Comparison of ENCODE assay signal across 8 cellular contexts in genomic region chr17:7249830-7250229, GRCh38. TPM values are rescaled to one million over a fixed set of nuclear protein-coding genes. Genes with fewer than 3 reads are reported as not detected.
DNase-seq lines count a peak whose midpoint lies in the region; ATAC-seq and TF ChIP-seq lines count a peak whose summit lies in the region.

No MANE protein-coding gene starts in this region.

- H3K4me3 Mint-ChIP-seq in stimulated activated naive CD8-positive, alpha-beta T cell treated with anti-CD3 and anti-CD28 coated beads, Interleukin-15, Interleukin-2, amounts not matched to agents 100 ng/mL and 50 ng/mL, for 24 hours: peak overlapping the region; percentile 94
- peak overlapping the region; percentile 91 for H3K4me3 Mint-ChIP-seq in activated naive CD8-positive, alpha-beta T cell treated with anti-CD3 and anti-CD28 coated beads, Interleukin-2, amount 10 ng/mL, durations not matched to agents 7 days and 5 days

- TF ChIP-seq CTCF in lower lobe of right lung (IDR thresholded peaks at IDR 0.05) (no peak), vagina (IDR thresholded peaks at IDR 0.05) (no peak)

- no peak for ATAC-seq in stimulated activated naive CD8-positive, alpha-beta T cell treated with anti-CD3 and anti-CD28 coated beads, Interleukin-15, Interleukin-2, amounts not matched to agents 100 U/mL and 50 U/mL, for 24 hours
- ATAC-seq in activated naive CD8-positive, alpha-beta T cell treated with anti-CD3 and anti-CD28 coated beads, Interleukin-2, amount 10 ng/mL, durations not matched to agents 7 days and 5 days (ENCODE audit: low read depth): no peak
- ATAC-seq in lower lobe of right lung: no peak

- H3K27me3 ChIP-seq in lower lobe of right lung (ENCODE audit: low read depth): no peaks in the 10 kb centered on the region
- H3K27me3 ChIP-seq in vagina: no peaks in the 10 kb centered on the region

- H3K4me1 ChIP-seq in lower lobe of right lung (peaks cover 36% of the 10 kb centered on the region), vagina (peaks cover 50% of the 10 kb centered on the region)

- peaks cover 55% of the 10 kb centered on the region for H3K4me1 Mint-ChIP-seq in stimulated activated naive CD8-positive, alpha-beta T cell treated with anti-CD3 and anti-CD28 coated beads, Interleukin-15, Interleukin-2, amounts not matched to agents 100 ng/mL and 50 ng/mL, for 24 hours (ENCODE audit: low read depth)
- peaks cover 44% of the 10 kb centered on the region for H3K4me1 Mint-ChIP-seq in activated naive CD8-positive, alpha-beta T cell treated with anti-CD3 and anti-CD28 coated beads, Interleukin-2, amount 10 ng/mL, durations not matched to agents 7 days and 5 days

- H3K9me3 ChIP-seq in lower lobe of right lung (no peaks in the 10 kb centered on the region), vagina (no peaks in the 10 kb centered on the region)

- peak overlapping the region; percentile 89 for H3K4me3 ChIP-seq in lower lobe of right lung
- peak overlapping the region; percentile 92 to 99 for H3K4me3 ChIP-seq in vagina

- H3K36me3 Mint-ChIP-seq in stimulated activated naive CD8-positive, alpha-beta T cell treated with anti-CD3 and anti-CD28 coated beads, Interleukin-15, Interleukin-2, amounts not matched to agents 100 ng/mL and 50 ng/mL, for 24 hours (ENCODE audit: low read depth): peaks cover 37% of the 10 kb centered on the region
- peaks cover 22% of the 10 kb centered on the region for H3K36me3 Mint-ChIP-seq in activated naive CD8-positive, alpha-beta T cell treated with anti-CD3 and anti-CD28 coated beads, Interleukin-2, amount 10 ng/mL, durations not matched to agents 7 days and 5 days

- POLR2A ChIA-PET in activated naive CD8-positive, alpha-beta T cell treated with anti-CD3 and anti-CD28 coated beads, Interleukin-2, amount 10 ng/mL, durations not matched to agents 7 days and 5 days (lab: Charles Lee): interaction anchor here (2.5 to 4.0 kb wide), 3 partner anchors 7 to 30 kb away, joined by 18 to 56 read pairs (median 20); partner anchors contain the start of genes ACADVL, DLG4, DVL2 and GABARAP

- H3K27ac Mint-ChIP-seq in stimulated activated naive CD8-positive, alpha-beta T cell treated with anti-CD3 and anti-CD28 coated beads, Interleukin-15, Interleukin-2, amounts not matched to agents 100 ng/mL and 50 ng/mL, for 24 hours: peak overlapping the region; percentile 93
- peak overlapping the region; percentile 88 for H3K27ac Mint-ChIP-seq in activated naive CD8-positive, alpha-beta T cell treated with anti-CD3 and anti-CD28 coated beads, Interleukin-2, amount 10 ng/mL, durations not matched to agents 7 days and 5 days

- peaks cover 35% of the 10 kb centered on the region for H3K36me3 ChIP-seq in lower lobe of right lung
- H3K36me3 ChIP-seq in vagina: peaks cover 0 to 21% of the 10 kb centered on the region in 2 donors

- no peaks in the 10 kb centered on the region for H3K27me3 Mint-ChIP-seq in stimulated activated naive CD8-positive, alpha-beta T cell treated with anti-CD3 and anti-CD28 coated beads, Interleukin-15, Interleukin-2, amounts not matched to agents 100 ng/mL and 50 ng/mL, for 24 hours
- no peaks in the 10 kb centered on the region for H3K27me3 Mint-ChIP-seq in activated naive CD8-positive, alpha-beta T cell treated with anti-CD3 and anti-CD28 coated beads, Interleukin-2, amount 10 ng/mL, durations not matched to agents 7 days and 5 days

- TF ChIP-seq POLR2A in vagina (IDR thresholded peaks at IDR 0.05): no peak

- intact Hi-C loops in lower lobe of right lung (cut with DNase I) (no loop called here), vagina (cut with DNase I) (loop anchor here (10.0 kb wide), 1 partner anchor 315 kb away; the partner anchor contains the start of gene SENP3)

- H3K27ac ChIP-seq in lower lobe of right lung: no peak overlapping the region
- no peak overlapping the region for H3K27ac ChIP-seq in vagina

- H3K9me3 Mint-ChIP-seq in stimulated activated naive CD8-positive, alpha-beta T cell treated with anti-CD3 and anti-CD28 coated beads, Interleukin-15, Interleukin-2, amounts not matched to agents 100 ng/mL and 50 ng/mL, for 24 hours: no peaks in the 10 kb centered on the region
- H3K9me3 Mint-ChIP-seq in activated naive CD8-positive, alpha-beta T cell treated with anti-CD3 and anti-CD28 coated beads, Interleukin-2, amount 10 ng/mL, durations not matched to agents 7 days and 5 days: no peaks in the 10 kb centered on the region

- no peak for DNase-seq in stimulated activated naive CD8-positive, alpha-beta T cell treated with anti-CD3 and anti-CD28 coated beads, Interleukin-15, Interleukin-2, amounts not matched to agents 100 U/mL and 50 U/mL, for 24 hours
- no peak for DNase-seq in activated naive CD8-positive, alpha-beta T cell treated with anti-CD3 and anti-CD28 coated beads, Interleukin-2, amount 10 ng/mL, durations not matched to agents 7 days and 5 days
- DNase-seq in lower lobe of right lung (no peak), vagina (ENCODE audit: extremely low spot score in 2 of 2) (no peak), cerebellar cortex (ENCODE audit: low spot score) (no peak), NCI-H1092 treated with DMSO at 0.1 percent for 48 hours (lab: John Stamatoyannopoulos, UW) (no peak), GM19238 (ENCODE audit: insufficient read length, low spot score) (no peak)

RNA-seq across cellular contexts. Expression of gene CTDNEP1, which starts 1.7 kb away (rescaled TPM):
- 100 to 1,000 TPM; 157 to 160 TPM for total RNA-seq in activated naive CD8-positive, alpha-beta T cell treated with anti-CD3 and anti-CD28 coated beads, Interleukin-2, amount 10 ng/mL, durations not matched to agents 7 days and 5 days
- total RNA-seq in lower lobe of right lung: 140 TPM
- total RNA-seq in vagina: 64.6 TPM

RNA-seq across cellular contexts. Expression of gene ELP5, which starts 2.2 kb away (rescaled TPM):
- total RNA-seq in activated naive CD8-positive, alpha-beta T cell treated with anti-CD3 and anti-CD28 coated beads, Interleukin-2, amount 10 ng/mL, durations not matched to agents 7 days and 5 days: 10 to 100 TPM; 49.5 to 52.0 TPM
- total RNA-seq in lower lobe of right lung (33.2 TPM), vagina (30.9 TPM)

RNA-seq across cellular contexts. Expression of gene GABARAP, which starts 7.6 kb away (rescaled TPM):
- 100 to 1,000 TPM; 244 to 251 TPM for total RNA-seq in activated naive CD8-positive, alpha-beta T cell treated with anti-CD3 and anti-CD28 coated beads, Interleukin-2, amount 10 ng/mL, durations not matched to agents 7 days and 5 days
- total RNA-seq in lower lobe of right lung: 587 TPM
- total RNA-seq in vagina: 395 TPM

RNA-seq across cellular contexts. Expression of gene PHF23, which starts 10.6 kb away (rescaled TPM):
- total RNA-seq in activated naive CD8-positive, alpha-beta T cell treated with anti-CD3 and anti-CD28 coated beads, Interleukin-2, amount 10 ng/mL, durations not matched to agents 7 days and 5 days: 10 to 100 TPM; 49.9 to 50.4 TPM
- total RNA-seq in lower lobe of right lung: 33.9 TPM
- 24.8 TPM for total RNA-seq in vagina

RNA-seq across cellular contexts. Expression of gene CLDN7, which starts 12.4 kb away (rescaled TPM):
- total RNA-seq in activated naive CD8-positive, alpha-beta T cell treated with anti-CD3 and anti-CD28 coated beads, Interleukin-2, amount 10 ng/mL, durations not matched to agents 7 days and 5 days: 1 to 10 TPM; 1.7 to 2.6 TPM
- 98.7 TPM for total RNA-seq in lower lobe of right lung
- total RNA-seq in vagina: 75.9 TPM
